ENCODE assay signal across 10 cellular contexts in the genomic region with DNA sequence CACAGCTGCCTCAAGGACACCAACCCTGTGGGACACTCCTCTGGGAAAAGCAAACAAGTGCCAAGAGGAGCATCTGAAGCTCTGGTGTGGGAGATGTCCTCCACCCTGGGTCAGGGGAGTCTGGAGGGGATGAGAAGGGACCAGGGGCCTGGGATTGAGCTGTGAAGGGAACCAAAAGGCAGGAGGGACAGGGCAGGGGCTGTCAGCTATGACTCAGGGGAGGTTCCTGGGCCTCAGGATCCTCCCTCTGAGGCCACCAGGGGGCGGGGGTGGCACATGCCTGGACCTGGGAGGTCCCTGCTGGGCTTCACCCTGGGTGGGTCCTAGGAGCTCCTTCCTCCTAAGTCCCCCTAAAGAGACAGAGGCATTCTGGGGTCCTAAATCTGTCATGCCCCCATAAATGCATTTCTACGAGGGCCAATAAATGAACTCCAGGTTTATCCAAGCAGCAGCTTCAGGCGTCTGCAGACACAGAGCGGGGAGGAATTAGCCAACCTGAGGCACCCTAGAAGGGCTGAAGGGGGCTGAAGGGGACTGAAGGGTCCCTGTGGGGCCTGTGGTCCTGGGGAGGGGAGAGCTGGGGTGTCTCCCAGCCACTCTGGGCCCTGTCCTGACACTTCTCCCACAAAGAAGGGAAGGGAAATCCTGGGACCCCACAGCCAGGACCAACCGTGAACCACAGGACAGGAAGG. TPM values are rescaled to one million over a fixed set of nuclear protein-coding genes. Genes with fewer than 3 reads are reported as not detected.
DNase-seq lines count a peak whose midpoint lies in the region; ATAC-seq and TF ChIP-seq lines count a peak whose summit lies in the region.
"Had no signal": no experiment of that assay in that cellular context is flagged by ENCODE, and none has a peak within 500 bp of the region (broad histone marks: within the 10 kb centered on the region; RNA-seq: fewer than 3 reads in every experiment).

No MANE protein-coding gene starts in this region.

- ATAC-seq in left lobe of liver: peak; percentile 60
- ATAC-seq in HG03469 (IDR thresholded peaks at IDR 0.05; ENCODE audit: unreplicated experiment): no peak

- H3K4me3 ChIP-seq in coronary artery: no peak overlapping the region
- H3K4me3 ChIP-seq: thoracic aorta had no signal

- peak; percentile 82 for TF ChIP-seq CTCF in C4-2B (conservative IDR thresholded peaks at IDR 0.05)
- no peak for TF ChIP-seq CTCF in coronary artery (IDR thresholded peaks at IDR 0.05)

- DNase-seq in HK-2 (ENCODE audit: unreplicated experiment): peak; percentile 24
- peak; percentile 75 for DNase-seq in activated CD8-positive, alpha-beta memory T cell treated with anti-CD3 and anti-CD28 coated beads, Interleukin-2, amount 50 U/mL, for 48 hours
- DNase-seq in left lobe of liver (ENCODE audit: low spot score): no peak
- no peak for DNase-seq in coronary artery (ENCODE audit: low spot score)
- DNase-seq in ecto neural progenitor cell (ENCODE audit: low spot score): no peak
- DNase-seq in Ammon's horn (ENCODE audit: low spot score): no peak

- H3K27ac ChIP-seq in C4-2B (no peak overlapping the region), coronary artery (no peak overlapping the region)
- H3K27ac ChIP-seq: thoracic aorta had no signal

RNA-seq across cellular contexts. Expression of gene IGLL5, which starts 31.9 kb away (rescaled TPM):
- total RNA-seq in left lobe of liver: 1.2 TPM
- total RNA-seq: glomerular endothelial cell had no signal

Comparison
In these comparisons a context has a peak if more than half of its experiments do, and no peak if none do; other contexts are left out.
1. DNase-seq: peak in HK-2 (single experiment) and activated CD8-positive, alpha-beta memory T cell treated with anti-CD3 and anti-CD28 coated beads, Interleukin-2, amount 50 U/mL, for 48 hours (single experiment); none in left lobe of liver (single experiment), coronary artery (single experiment), ecto neural progenitor cell (single experiment) and Ammon's horn (single experiment).